Comparison of ENCODE assay signal across 15 cellular contexts in genomic region chr16:70760221-70760620, GRCh38. TPM values are rescaled to one million over a fixed set of nuclear protein-coding genes. Genes with fewer than 3 reads are reported as not detected.
DNase-seq lines count a peak whose midpoint lies in the region; ATAC-seq, FAIRE-seq and TF ChIP-seq lines count a peak whose summit lies in the region.
"Had no signal": no experiment of that assay in that cellular context is flagged by ENCODE, and none has a peak within 500 bp of the region (broad histone marks: within the 10 kb centered on the region; RNA-seq: fewer than 3 reads in every experiment).

No MANE protein-coding gene starts in this region.

- H3K9ac ChIP-seq in IMR-90 (ENCODE audit: low read depth, low read length), result peak overlapping the region; percentile 33
- H3K9ac ChIP-seq: BLaER1, parathyroid adenoma had no signal

- WGBS in IMR-90 (ENCODE audit: extremely low coverage in 2 of 2, insufficient read length in 1 of 2), 2 experiments, result no CpG with 5 or more reads among the region's 3 CpGs
- 75 to 78% methylated on average over 3 of the region's 3 CpGs for WGBS in pancreas, 2 donors

- H4K20me1 ChIP-seq in IMR-90 (ENCODE audit: insufficient read depth, low read length), result no peaks in the 10 kb centered on the region; the same call in 1 of the 2 replicates
- H4K20me1 ChIP-seq: BLaER1 had no signal

- H3K9me3 Mint-ChIP-seq in dendritic cell treated with granulocyte-macrophage colony-stimulating factor and Interleukin-4, amounts not matched to agents 40 ng/mL and 50 ng/mL, for 4 days, result no peaks in the 10 kb centered on the region
- H3K9me3 Mint-ChIP-seq in neural crest cell, result no peaks in the 10 kb centered on the region
- H3K9me3 Mint-ChIP-seq: activated naive CD4-positive, alpha-beta T cell treated with anti-CD3 and anti-CD28 coated beads for 36 hours had no signal

- H2AK5ac ChIP-seq in IMR-90 (ENCODE audit: low read depth, low read length), result peak overlapping the region; percentile 83

- peaks cover 10% of the 10 kb centered on the region for H3K36me3 ChIP-seq in IMR-90 (ENCODE audit: control insufficient read depth, insufficient read depth, low read length)
- peaks cover 0 to 19% (median 3%) of the 10 kb centered on the region in 3 donors for H3K36me3 ChIP-seq in pancreas

- H4K91ac ChIP-seq in IMR-90 (ENCODE audit: insufficient read depth, low read depth, low read length), result peak overlapping the region; percentile 84

- peak overlapping the region; percentile 7; the same call in 1 of the 2 replicates for H3K4me2 ChIP-seq in IMR-90 (ENCODE audit: low read depth, low read length)
- H3K4me2 ChIP-seq: BLaER1 had no signal

- H3K4me1 ChIP-seq in IMR-90 (ENCODE audit: control insufficient read depth, insufficient read depth, low read length) (peaks cover 20% of the 10 kb centered on the region), pancreas (no peaks in the 10 kb centered on the region)
- H3K4me1 ChIP-seq: parathyroid adenoma had no signal

- no peaks in the 10 kb centered on the region for H3K27me3 ChIP-seq in AG04450 (ENCODE audit: control insufficient read depth, insufficient read depth, low read length)
- no peaks in the 10 kb centered on the region for H3K27me3 ChIP-seq in IMR-90 (ENCODE audit: control insufficient read depth, insufficient read depth, low read length)
- no peaks in the 10 kb centered on the region for H3K27me3 ChIP-seq in pancreas
- H3K27me3 ChIP-seq: BLaER1 had no signal

- peak overlapping the region; percentile 46 for H4K5ac ChIP-seq in IMR-90 (ENCODE audit: low read depth, low read length)

- peak overlapping the region; percentile 82 for H2BK5ac ChIP-seq in IMR-90 (ENCODE audit: low read depth, low read length, poor library complexity, severe bottlenecking)

- no peak overlapping the region for H3K4me3 Mint-ChIP-seq in dendritic cell treated with granulocyte-macrophage colony-stimulating factor and Interleukin-4, amounts not matched to agents 40 ng/mL and 50 ng/mL, for 4 days
- H3K4me3 Mint-ChIP-seq in neural crest cell, result no peak overlapping the region
- H3K4me3 Mint-ChIP-seq: activated naive CD4-positive, alpha-beta T cell treated with anti-CD3 and anti-CD28 coated beads for 36 hours had no signal

- H3K4me1 Mint-ChIP-seq in dendritic cell treated with granulocyte-macrophage colony-stimulating factor and Interleukin-4, amounts not matched to agents 40 ng/mL and 50 ng/mL, for 4 days (ENCODE audit: low read depth), result no peaks in the 10 kb centered on the region
- H3K4me1 Mint-ChIP-seq in neural crest cell, result no peaks in the 10 kb centered on the region

- peaks cover 21% of the 10 kb centered on the region for H3K9me1 ChIP-seq in IMR-90 (ENCODE audit: insufficient read depth, low read length)

- peak overlapping the region; percentile 93 for H3K27ac ChIP-seq in AG04450 (ENCODE audit: low read depth, low read length)
- H3K27ac ChIP-seq in IMR-90 (ENCODE audit: insufficient read depth, low read length), result peak overlapping the region; percentile 90
- no peak overlapping the region for H3K27ac ChIP-seq in pancreas
- H3K27ac ChIP-seq: BLaER1, parathyroid adenoma had no signal

- no peak overlapping the region for H3K4me3 ChIP-seq in AG04450 (ENCODE audit: low read depth, low read length)
- H3K4me3 ChIP-seq in IMR-90 (ENCODE audit: insufficient read depth, low read depth, low read length), result no peak overlapping the region
- no peak overlapping the region for H3K4me3 ChIP-seq in pancreas
- H3K4me3 ChIP-seq: BLaER1 had no signal

- BruUV-seq in IMR-90 (replicated peaks; lab: Mats Ljungman, UMichigan), result no TSS peak

- H3K14ac ChIP-seq in IMR-90 (replicated peaks; ENCODE audit: low read depth, low read length), result peak overlapping the region; percentile 78

- no peak for TF ChIP-seq RAD21 in IMR-90 (IDR thresholded peaks at IDR 0.05; ENCODE audit: low read length)

- peak overlapping the region; percentile 95 for H3K4ac ChIP-seq in IMR-90 (ENCODE audit: low read depth, low read length)

- TF ChIP-seq CTCF in AG04450 (IDR thresholded peaks at IDR 0.05; ENCODE audit: low read depth, low read length) (no peak), IMR-90 (conservative IDR thresholded peaks at IDR 0.05; ENCODE audit: low read depth, low read length) (no peak), neural crest cell (conservative IDR thresholded peaks at IDR 0.05) (no peak), pancreas (IDR thresholded peaks at IDR 0.05) (no peak)

- H2BK15ac ChIP-seq in IMR-90 (ENCODE audit: low read depth, low read length), result peak overlapping the region; percentile 69; the same call in 2 of the 3 replicates

- TF ChIP-seq POLR2A in IMR-90 (IDR thresholded peaks at IDR 0.05; ENCODE audit: low read depth, low read length), result no peak

- peak overlapping the region; percentile 4 for H3K27ac Mint-ChIP-seq in dendritic cell treated with granulocyte-macrophage colony-stimulating factor and Interleukin-4, amounts not matched to agents 40 ng/mL and 50 ng/mL, for 4 days
- H3K27ac Mint-ChIP-seq in neural crest cell (ENCODE audit: unreplicated experiment), result peak overlapping the region; percentile 57
- H3K27ac Mint-ChIP-seq: activated naive CD4-positive, alpha-beta T cell treated with anti-CD3 and anti-CD28 coated beads for 36 hours had no signal

- H2BK120ac ChIP-seq in IMR-90 (ENCODE audit: low read depth, low read length), result peak overlapping the region; percentile 86

- peak overlapping the region; percentile 93 for H2BK20ac ChIP-seq in IMR-90 (ENCODE audit: low read depth, low read length)

- peaks cover 100% of the 10 kb centered on the region for H3K36me3 Mint-ChIP-seq in dendritic cell treated with granulocyte-macrophage colony-stimulating factor and Interleukin-4, amounts not matched to agents 40 ng/mL and 50 ng/mL, for 4 days (ENCODE audit: low read depth)
- peaks cover 3% of the 10 kb centered on the region for H3K36me3 Mint-ChIP-seq in neural crest cell (ENCODE audit: low read depth)

- H3K9me3 ChIP-seq in AG04450 (ENCODE audit: control insufficient read depth, insufficient read depth, low read length) (no peaks in the 10 kb centered on the region; the same call in 1 of the 2 replicates), IMR-90 (ENCODE audit: control insufficient read depth, insufficient read depth, low read length) (no peaks in the 10 kb centered on the region), pancreas (no peaks in the 10 kb centered on the region)
- H3K9me3 ChIP-seq: BLaER1 had no signal

- peak overlapping the region; percentile 88 for H3K23ac ChIP-seq in IMR-90 (ENCODE audit: low read depth, low read length)

- intact Hi-C loops in IMR-90 (cut with micrococcal nuclease), result no loop called here
- intact Hi-C loops in dendritic cell treated with granulocyte-macrophage colony-stimulating factor and Interleukin-4, amounts not matched to agents 40 ng/mL and 50 ng/mL, for 4 days (cut with micrococcal nuclease), result no loop called here
- intact Hi-C loops in pancreas (cut with DNase I), result no loop called here

- H3K56ac ChIP-seq in IMR-90 (ENCODE audit: extremely low read depth, insufficient read depth, low read length), result peak overlapping the region; percentile 52

- in situ Hi-C loops in IMR-90 (cut with MboI; ENCODE audit: low sequenced_read_pairs), result no loop called here

- POLR2A ChIA-PET in AG04450 (lab: Yijun Ruan, JAX) (interaction anchor here (0.6 to 2.4 kb wide), 13 partner anchors 10 to 201 kb away, joined by 3 to 28 read pairs (median 6); no protein-coding TSS in a partner anchor), IMR-90 (lab: Charles Lee; ENCODE audit: unreplicated experiment) (interaction anchor here (1.0 kb wide), 2 partner anchors 23 to 73 kb away, joined by 3 to 4 read pairs; no protein-coding TSS in a partner anchor)

- no peaks in the 10 kb centered on the region for H3K27me3 Mint-ChIP-seq in dendritic cell treated with granulocyte-macrophage colony-stimulating factor and Interleukin-4, amounts not matched to agents 40 ng/mL and 50 ng/mL, for 4 days
- no peaks in the 10 kb centered on the region for H3K27me3 Mint-ChIP-seq in neural crest cell (ENCODE audit: low read depth)

- peaks cover 0 to 33% of the 10 kb centered on the region in 2 experiments; a peak in 2 of 4 replicates for H3K79me1 ChIP-seq in IMR-90 (ENCODE audit: low read depth in 1 of 2, low read length in 2 of 2)

- H4K8ac ChIP-seq in IMR-90 (ENCODE audit: low read depth in 2 of 2, low read length in 2 of 2), result peak overlapping the region; percentile 35 to 81

- DNase-seq in AG04450 (ENCODE audit: low read depth, low spot score), result no peak
- DNase-seq in IMR-90, result no peak
- no peak for DNase-seq in neural crest cell (ENCODE audit: low read depth, low spot score)
- DNase-seq in pancreas, result no peak
- DNase-seq in AG20443 (ENCODE audit: low spot score), result no peak
- DNase-seq: activated CD8-positive, alpha-beta memory T cell treated with anti-CD3 and anti-CD28 coated beads for 24 hours; NCI-H1105; NCI-H446 treated with DMSO at 0.1 percent for 48 hours had no signal

- CTCF ChIA-PET in AG04450 (lab: Charles Lee), result interaction anchor here (1.2 to 6.2 kb wide), 3 partner anchors 10 to 21 kb away, joined by 4 to 42 read pairs (median 7); no protein-coding TSS in a partner anchor
- CTCF ChIA-PET in IMR-90 (lab: Yijun Ruan, JAX), result interaction anchor here (0.8 to 3.0 kb wide), 6 partner anchors 9 to 84 kb away, joined by 3 to 12 read pairs (median 6); no protein-coding TSS in a partner anchor

- H2AK9ac ChIP-seq in IMR-90 (replicated peaks; ENCODE audit: low read depth, low read length, poor library complexity), result peak overlapping the region; percentile 91

- H2AFZ ChIP-seq in IMR-90 (replicated peaks; ENCODE audit: low read length, poor library complexity), result peak overlapping the region; percentile 75
- H2AFZ ChIP-seq: parathyroid adenoma had no signal

- dilution Hi-C loops in IMR-90 (cut with HindIII; ENCODE audit: low sequenced_read_pairs, unreplicated experiment), result loop anchor here (10.0 kb wide), 1 partner anchor 85 kb away; no protein-coding TSS in a partner anchor

- FAIRE-seq in pancreas (lab: Jason Lieb, UNC), result no peak
- FAIRE-seq: H1 had no signal

- peak overlapping the region; percentile 25 for H3K18ac ChIP-seq in IMR-90 (ENCODE audit: low read depth, low read length)

- ATAC-seq in IMR-90 (ENCODE audit: low read depth), result peak; percentile 21
- ATAC-seq in HG03520 (IDR thresholded peaks at IDR 0.05; ENCODE audit: unreplicated experiment), result no peak
- no peak for ATAC-seq in pancreas
- ATAC-seq in GM21526 (IDR thresholded peaks at IDR 0.05; ENCODE audit: low FRiP score, unreplicated experiment), result no peak

TF ChIP-seq in IMR-90, 13 proteins besides CTCF, POLR2A, EP300 and RAD21 (continues in another document):
- no peak for TF ChIP-seq CHD1 (IDR thresholded peaks at IDR 0.05; ENCODE audit: low read depth, low read length)
- no peak for TF ChIP-seq FOS (IDR thresholded peaks at IDR 0.05; ENCODE audit: low read depth, low read length)
- TF ChIP-seq CEBPB (IDR thresholded peaks at IDR 0.05; ENCODE audit: low read depth, low read length), result no peak

RNA-seq across cellular contexts. Expression of gene VAC14, which starts 40.7 kb away (rescaled TPM):
- polyA plus RNA-seq in AG04450 (2011; rRNA removed), result 30.2 and 38.6 TPM in 2 replicates
- polyA minus RNA-seq in AG04450 (2011; rRNA and poly(A)+ RNA removed), result 49.3 and 61.4 TPM in 2 replicates
- 18.3 and 21.1 TPM in 2 replicates for total RNA-seq in IMR-90 (2012; rRNA removed)
- polyA plus RNA-seq in IMR-90 (2012; rRNA removed), result 40.2 and 48.3 TPM in 2 replicates
- 29.7 and 39.3 TPM in 2 replicates for polyA plus RNA-seq in IMR-90 (2012; cell fraction: cytosol; rRNA removed)
- 29.2 and 68.0 TPM in 2 replicates for polyA plus RNA-seq in IMR-90 (2012; cell fraction: nucleus; rRNA removed; ENCODE audit: low replicate concordance)
- 45.4 and 46.7 TPM in 2 replicates for total RNA-seq in neural crest cell
- 10 to 100 TPM in 5 of 6 donors, 1 to 10 TPM in 1; 9.6 to 21.8 (median 14.1) TPM for total RNA-seq in pancreas
- 10 to 100 TPM; 32.2 to 36.3 TPM for polyA plus RNA-seq in pancreas

Comparison
In these comparisons a context has a peak if more than half of its experiments do, and no peak if none do; other contexts are left out.
1. H3K27ac ChIP-seq: peak in AG04450 (single experiment) and IMR-90 (single experiment); none in pancreas (0 of 4).